In the genomic region with DNA sequence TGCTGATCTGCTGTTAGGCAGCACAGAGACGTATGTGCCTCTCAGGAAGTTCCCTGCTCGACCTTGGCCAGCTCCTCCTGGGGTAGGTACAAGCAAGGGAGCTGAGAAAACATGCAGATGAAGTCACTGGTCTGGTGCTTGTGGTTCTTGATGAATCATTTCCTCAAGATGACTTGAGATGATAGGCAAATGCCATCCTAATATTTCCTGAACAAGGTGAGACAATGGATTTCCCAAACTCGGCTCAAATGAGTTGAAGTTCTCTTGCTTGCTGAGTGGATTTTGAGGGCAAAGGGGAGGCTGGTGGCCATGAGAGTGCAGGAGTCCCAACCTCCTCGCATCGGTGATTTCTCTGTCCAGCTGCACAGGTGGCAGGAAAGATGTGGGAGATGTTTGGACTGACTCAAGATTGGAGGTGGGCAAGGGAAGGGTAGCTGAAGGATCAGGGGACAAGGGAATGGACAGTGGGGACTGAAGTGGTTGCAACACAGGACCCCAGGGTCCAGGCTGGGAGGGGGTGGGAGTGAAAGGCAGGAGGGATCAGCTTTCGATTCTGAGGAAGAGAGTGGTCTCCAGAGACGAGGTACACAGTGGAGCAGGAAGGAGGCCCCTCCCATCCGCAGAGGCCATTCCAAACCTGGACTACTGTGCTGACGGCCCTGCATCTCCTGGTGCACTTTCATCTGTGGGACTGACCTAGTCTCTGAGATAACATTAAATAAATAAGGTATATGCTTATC, we compare ENCODE assay signal across 7 cellular contexts.
DNase-seq lines count a peak whose midpoint lies in the region; ATAC-seq and TF ChIP-seq lines count a peak whose summit lies in the region.

No MANE protein-coding gene starts in this region.

- peak; percentile 45 to 48 for DNase-seq in activated CD4-positive, alpha-beta T cell treated with anti-CD3 and anti-CD28 coated beads for 4 hours
- DNase-seq in erythroblast (lab: John Stamatoyannopoulos, UW): peak; percentile 44 to 63
- DNase-seq in skeletal muscle cell (ENCODE audit: low read depth): peak; percentile 79
- no peak for DNase-seq in ovary
- DNase-seq in NCI-H1092 (lab: John Stamatoyannopoulos, UW): no peak

- TF ChIP-seq POLR2A in erythroblast (IDR thresholded peaks at IDR 0.05; ENCODE audit: low read length) (no peak), ovary (IDR thresholded peaks at IDR 0.05) (no peak)

- H3K27me3 ChIP-seq in ovary: no peaks in the 10 kb centered on the region

- H3K4me1 ChIP-seq in ovary (ENCODE audit: insufficient read depth): peaks cover 6% of the 10 kb centered on the region

- ATAC-seq in HG03460 (IDR thresholded peaks at IDR 0.05; ENCODE audit: unreplicated experiment) (peak; percentile 68), HG03354 (IDR thresholded peaks at IDR 0.05; ENCODE audit: poor library complexity, severe bottlenecking, unreplicated experiment) (no peak)

- no peak overlapping the region for H3K27ac ChIP-seq in ovary

- no peaks in the 10 kb centered on the region for H3K36me3 ChIP-seq in ovary

- WGBS in ovary, 3 donors: 63 to 71% (median 67%) methylated on average over 9 of the region's 9 CpGs

- no peak overlapping the region for H3K4me3 ChIP-seq in skeletal muscle cell (ENCODE audit: low read depth, low read length)
- no peak overlapping the region for H3K4me3 ChIP-seq in ovary

- no peak for TF ChIP-seq EP300 in ovary (IDR thresholded peaks at IDR 0.05)

- intact Hi-C loops in ovary (cut with DNase I): no loop called here

- no peak for TF ChIP-seq CTCF in ovary (IDR thresholded peaks at IDR 0.05)

- no peaks in the 10 kb centered on the region for H3K9me3 ChIP-seq in ovary

Comparison
In these comparisons a context has a peak if more than half of its experiments do, and no peak if none do; other contexts are left out.
1. DNase-seq: peak in activated CD4-positive, alpha-beta T cell treated with anti-CD3 and anti-CD28 coated beads for 4 hours (2 of 2), erythroblast (2 of 2) and skeletal muscle cell (single experiment); none in ovary (0 of 5) and NCI-H1092 (single experiment).